In genomic region chr19:12695997-12696365, GRCh38 we compare ENCODE assay signal across 8 cellular contexts. TPM values are rescaled to one million over a fixed set of nuclear protein-coding genes. Genes with fewer than 3 reads are reported as not detected.
DNase-seq lines count a peak whose midpoint lies in the region; ATAC-seq and TF ChIP-seq lines count a peak whose summit lies in the region.

No MANE protein-coding gene starts in this region.

- 4% methylated on average over 36 of the region's 36 CpGs for WGBS in lung, 2 donors

- H3K27me3 ChIP-seq in HUES6 (ENCODE audit: control insufficient read depth, insufficient read depth, low read length): no peaks in the 10 kb centered on the region
- H3K27me3 ChIP-seq in brain microvascular endothelial cell (replicated peaks): no peaks in the 10 kb centered on the region
- no peaks in the 10 kb centered on the region for H3K27me3 ChIP-seq in lung (ENCODE audit: control insufficient read depth, insufficient read depth)
- no peaks in the 10 kb centered on the region for H3K27me3 ChIP-seq in uterus

- DNase-seq in activated effector memory CD4-positive, alpha-beta T cell treated with anti-CD3 and anti-CD28 coated beads, Interleukin-2, amount 50 U/mL, for 16 hours: peak; percentile 69
- DNase-seq in activated effector memory CD4-positive, alpha-beta T cell treated with Interleukin-2 at 50 U/mL for 16 hours: no peak
- DNase-seq in brain microvascular endothelial cell: no peak
- DNase-seq in lung (ENCODE audit: low spot score): no peak
- no peak for DNase-seq in uterus
- DNase-seq in activated CD8-positive, alpha-beta memory T cell treated with anti-CD3 and anti-CD28 coated beads, Interleukin-2, amount 50 U/mL, for 48 hours: no peak

- TF ChIP-seq CTCF in brain microvascular endothelial cell (IDR thresholded peaks at IDR 0.05; ENCODE audit: low read depth, low read length, missing control alignments) (no peak), lung (IDR thresholded peaks at IDR 0.05; ENCODE audit: control extremely low read depth, extremely low read depth) (no peak), uterus (IDR thresholded peaks at IDR 0.05) (no peak)

- H3K27ac ChIP-seq in HUES6 (ENCODE audit: low read depth, low read length) (no peak overlapping the region), brain microvascular endothelial cell (peak overlapping the region; percentile 47), lung (ENCODE audit: low read depth in 1 of 2, low read length in 1 of 2) (peak overlapping the region in 1 of 2 donors; percentile 80), uterus (peak overlapping the region in 1 of 2 donors; percentile 89)

- intact Hi-C loops in uterus (cut with DNase I; ENCODE audit: low total_unique reads): no loop called here

- ATAC-seq in lung (ENCODE audit: insufficient read depth, low FRiP score) (peak; percentile 3), GM21717 (IDR thresholded peaks at IDR 0.05; ENCODE audit: unreplicated experiment) (no peak)

- H3K4me1 ChIP-seq in HUES6 (ENCODE audit: control insufficient read depth, insufficient read depth, low read length) (peaks cover 4% of the 10 kb centered on the region; the same call in 1 of the 2 replicates), lung (ENCODE audit: control insufficient read depth in 2 of 2, insufficient read depth in 2 of 2, low read length in 2 of 2) (peaks cover 0 to 6% of the 10 kb centered on the region in 2 donors), uterus (peaks cover 0 to 7% of the 10 kb centered on the region in 2 donors)

- peaks cover 27% of the 10 kb centered on the region for H3K36me3 ChIP-seq in HUES6 (ENCODE audit: control insufficient read depth, insufficient read depth, low read length)
- H3K36me3 ChIP-seq in brain microvascular endothelial cell (replicated peaks): peaks cover 21% of the 10 kb centered on the region
- H3K36me3 ChIP-seq in lung (ENCODE audit: control insufficient read depth in 2 of 2, insufficient read depth in 2 of 2, low read length in 2 of 2): peaks cover 4 to 17% of the 10 kb centered on the region in 2 donors
- H3K36me3 ChIP-seq in uterus: no peaks in the 10 kb centered on the region

- in situ Hi-C loops in brain microvascular endothelial cell (cut with HindIII; ENCODE audit: low pct_ligation_motif_present, low sequenced_read_pairs): no loop called here

- H3K4me3 ChIP-seq in HUES6 (ENCODE audit: low read depth, low read length) (peak overlapping the region; percentile 84), brain microvascular endothelial cell (ENCODE audit: low read depth, low read length) (peak overlapping the region; percentile 89), lung (peak overlapping the region; percentile 92), uterus (peak overlapping the region; percentile 78 to 79)

- peak overlapping the region; percentile 86 for H3K9ac ChIP-seq in HUES6 (ENCODE audit: low read length)

- no peak for TF ChIP-seq POLR2A in uterus (IDR thresholded peaks at IDR 0.05)

- no peaks in the 10 kb centered on the region for H3K9me3 ChIP-seq in HUES6 (ENCODE audit: control insufficient read depth, insufficient read depth, low read depth, low read length)
- no peaks in the 10 kb centered on the region for H3K9me3 ChIP-seq in lung (ENCODE audit: control insufficient read depth in 2 of 2, insufficient read depth in 1 of 2, low read length in 1 of 2)
- no peaks in the 10 kb centered on the region for H3K9me3 ChIP-seq in uterus

RNA-seq across cellular contexts. Expression of gene FBXW9, which starts 0.5 kb away (rescaled TPM):
- 10 to 100 TPM; 10.7 to 17.1 TPM for total RNA-seq in lung
- polyA plus RNA-seq in lung: 10 to 100 TPM in 1 of 2 donors, 1 to 10 TPM in 1; 6.8 to 13.0 TPM
- total RNA-seq in uterus: 1 to 10 TPM in 2 of 4 donors, not detected in 2; 3.8 to 9.5 TPM

RNA-seq across cellular contexts. Expression of gene GNG14, which starts 8.2 kb away (rescaled TPM):
- total RNA-seq in lung (not detected), uterus (not detected)
- not detected for polyA plus RNA-seq in lung

RNA-seq across cellular contexts. Expression of gene DHPS, which starts 14.3 kb away (rescaled TPM):
- total RNA-seq in lung (10 to 100 TPM; 65.0 to 78.8 TPM), uterus (100 to 1,000 TPM in 2 of 4 donors, 10 to 100 TPM in 2; 70.9 to 125 (median 97.1) TPM)
- 10 to 100 TPM; 70.7 to 80.8 TPM for polyA plus RNA-seq in lung

RNA-seq across cellular contexts. Expression of gene TNPO2, which starts 27.8 kb away (rescaled TPM):
- total RNA-seq in lung (10 to 100 TPM; 54.7 to 63.0 TPM), uterus (10 to 100 TPM; 29.7 to 92.9 (median 71.2) TPM)
- polyA plus RNA-seq in lung: 10 to 100 TPM; 29.5 to 31.5 TPM

RNA-seq across cellular contexts. Expression of gene WDR83, which starts 29.4 kb away (rescaled TPM):
- total RNA-seq in lung (10 to 100 TPM in 1 of 2 donors, 1 to 10 TPM in 1; 7.9 to 11.9 TPM), uterus (10 to 100 TPM in 2 of 4 donors, 1 to 10 TPM in 2; 1.5 to 24.7 (median 8.5) TPM)
- polyA plus RNA-seq in lung: 10 to 100 TPM; 11.8 to 15.8 TPM
